ENCODE assay signal across 8 cellular contexts in genomic region chr16:88662843-88663606, GRCh38. TPM values are rescaled to one million over a fixed set of nuclear protein-coding genes. Genes with fewer than 3 reads are reported as not detected.
DNase-seq lines count a peak whose midpoint lies in the region; ATAC-seq, FAIRE-seq and TF ChIP-seq lines count a peak whose summit lies in the region.

MVD (minus strand) TSS chr16:88663091; CDS start chr16:88663080, 11 bp downstream.

- no peaks in the 10 kb centered on the region for H3K27me3 Mint-ChIP-seq in activated CD4-positive, alpha-beta T cell treated with anti-CD3 and anti-CD28 coated beads, Interleukin-2, amount 10 ng/mL, durations not matched to agents 24 days and 14 days

- POLR2A ChIA-PET in BJ (lab: Charles Lee), result interaction anchor here (0.5 kb wide), 2 partner anchors 121 to 133 kb away, joined by 3 to 6 read pairs; no protein-coding TSS in a partner anchor

- peak within 1 kb of the TSS; percentile 93 for H3K27ac Mint-ChIP-seq in activated CD4-positive, alpha-beta T cell treated with anti-CD3 and anti-CD28 coated beads, Interleukin-2, amount 10 ng/mL, durations not matched to agents 24 days and 14 days

- H3K4me3 Mint-ChIP-seq in activated CD4-positive, alpha-beta T cell treated with anti-CD3 and anti-CD28 coated beads, Interleukin-2, amount 10 ng/mL, durations not matched to agents 24 days and 14 days, result peak within 1 kb of the TSS; percentile 97

- H3K27me3 ChIP-seq in BJ (ENCODE audit: control insufficient read depth, insufficient read depth, low read length), result no peaks in the 10 kb centered on the region

- H3K27ac ChIP-seq in coronary artery, result peak within 1 kb of the TSS; percentile 73 to 89

- TF ChIP-seq CTCF in BJ (IDR thresholded peaks at IDR 0.05; ENCODE audit: insufficient read depth, low read depth, low read length), result no peak
- no peak for TF ChIP-seq CTCF in coronary artery (IDR thresholded peaks at IDR 0.05)

- peak; percentile 87 for DNase-seq in BJ (ENCODE audit: low read depth)
- peak; percentile 99 for DNase-seq in GM19239 (ENCODE audit: insufficient read length, low spot score)
- DNase-seq in NCI-H526 treated with DMSO at 0.1 percent for 48 hours (lab: John Stamatoyannopoulos, UW), result peak; percentile 81
- DNase-seq in activated CD4-positive, alpha-beta T cell treated with anti-CD3 and anti-CD28 coated beads, Interleukin-2, amount 10 ng/mL, durations not matched to agents 24 days and 14 days, result peak; percentile 99
- DNase-seq in coronary artery (ENCODE audit: low spot score), result peak; percentile 98
- DNase-seq in left colon, result peak; percentile 96 to 97
- peak; percentile 96 for DNase-seq in stimulated activated CD4-positive, alpha-beta T cell treated with anti-CD3 and anti-CD28 coated beads, Interleukin-1b, Interleukin-23, amount 100 ng/mL, for 48 hours

- H3K36me3 ChIP-seq in BJ (ENCODE audit: control insufficient read depth, insufficient read depth, low read length), result no peaks in the 10 kb centered on the region

- intact Hi-C loops in activated CD4-positive, alpha-beta T cell treated with anti-CD3 and anti-CD28 coated beads, Interleukin-2, amount 10 ng/mL, durations not matched to agents 24 days and 14 days (cut with micrococcal nuclease), result loop anchor here (1.0 to 10.0 kb wide), 4 partner anchors 12 to 208 kb away; partner anchors contain the start of genes CYBA, SNAI3 and ZFPM1
- intact Hi-C loops in left colon (cut with DNase I, micrococcal nuclease), result no loop called here

- H3K4me3 ChIP-seq in BJ (ENCODE audit: low read depth, low read length) (peak within 1 kb of the TSS; percentile 85), coronary artery (peak within 1 kb of the TSS; percentile 96)

- H3K4me1 Mint-ChIP-seq in activated CD4-positive, alpha-beta T cell treated with anti-CD3 and anti-CD28 coated beads, Interleukin-2, amount 10 ng/mL, durations not matched to agents 24 days and 14 days, result peaks cover 23% of the 10 kb centered on the region

- peak; percentile 97 for FAIRE-seq in GM19239 (lab: Jason Lieb, UNC)

- peaks cover 24% of the 10 kb centered on the region for H3K36me3 Mint-ChIP-seq in activated CD4-positive, alpha-beta T cell treated with anti-CD3 and anti-CD28 coated beads, Interleukin-2, amount 10 ng/mL, durations not matched to agents 24 days and 14 days (ENCODE audit: low read depth)

- no peaks in the 10 kb centered on the region for H3K9me3 Mint-ChIP-seq in activated CD4-positive, alpha-beta T cell treated with anti-CD3 and anti-CD28 coated beads, Interleukin-2, amount 10 ng/mL, durations not matched to agents 24 days and 14 days

- peak; percentile 87 for ATAC-seq in HG03457 (IDR thresholded peaks at IDR 0.05; ENCODE audit: unreplicated experiment)
- peak; percentile 93 for ATAC-seq in left colon

- CTCF ChIA-PET in BJ (lab: Yijun Ruan, JAX), result interaction anchor here (0.6 to 1.8 kb wide), 3 partner anchors 22 to 832 kb away, joined by 3 to 5 read pairs (median 3); no protein-coding TSS in a partner anchor

RNA-seq across cellular contexts. Expression of gene MVD, which starts in this region (rescaled TPM):
- polyA plus RNA-seq in BJ (2011; rRNA removed), result 9.6 and 17.4 TPM in 2 replicates
- polyA minus RNA-seq in BJ (2011; rRNA and poly(A)+ RNA removed), result 6.0 and 10.8 TPM in 2 replicates
- 95.7 and 102 TPM in 2 replicates for total RNA-seq in activated CD4-positive, alpha-beta T cell treated with anti-CD3 and anti-CD28 coated beads, Interleukin-2, amount 10 ng/mL, durations not matched to agents 24 days and 14 days
- total RNA-seq in left colon, result 100 to 1,000 TPM in 1 of 2 donors, 10 to 100 TPM in 1; 74.3 to 191 TPM

Comparison
In these comparisons a context has a peak if more than half of its experiments do, and no peak if none do; other contexts are left out.
1. Peak in every context shown above with its lines: DNase-seq, ATAC-seq, H3K4me3 ChIP-seq and H3K27ac ChIP-seq.